In the genomic region with DNA sequence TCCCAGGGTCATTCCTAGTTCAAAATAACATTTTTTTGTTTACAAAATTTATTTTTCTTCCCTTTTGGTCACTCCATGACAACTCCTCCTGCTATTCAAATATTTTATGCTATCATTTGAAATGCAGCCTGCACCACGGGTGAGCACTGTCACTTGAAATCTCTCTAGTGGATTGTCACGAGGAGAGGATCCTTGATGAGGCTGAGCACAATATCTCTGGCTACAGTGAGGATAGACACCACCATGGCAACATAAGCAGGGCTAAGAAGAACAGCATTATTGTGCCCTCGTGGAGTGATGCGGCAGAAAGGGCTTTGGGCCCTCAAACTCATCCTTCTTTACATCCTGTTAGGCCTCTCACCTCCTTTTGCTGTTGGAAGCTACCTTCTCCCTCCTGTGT, we compare ENCODE assay signal across 30 cellular contexts.
"Had no signal": no experiment of that assay in that cellular context is flagged by ENCODE, and none has a peak within 500 bp of the region (broad histone marks: within the 10 kb centered on the region; RNA-seq: fewer than 3 reads in every experiment).

No MANE protein-coding gene starts in this region.

- H3K9me3 ChIP-seq: neutrophil, ovary, right lobe of liver, suprapubic skin, testis, transverse colon, upper lobe of right lung, uterus had no signal

- H3K9ac ChIP-seq: neural progenitor cell, parathyroid adenoma had no signal

- H3K27ac ChIP-seq: neural progenitor cell, neutrophil, ovary, parathyroid adenoma, psoas muscle, right lobe of liver, skin epidermis, spleen, suprapubic skin, testis, tibial artery, transverse colon, upper lobe of right lung, uterus had no signal

- H2AFZ ChIP-seq: neural progenitor cell, parathyroid adenoma had no signal

- H3K27me3 ChIP-seq: neural progenitor cell, neutrophil, ovary, right lobe of liver, spleen, suprapubic skin, testis, tibial artery, transverse colon, upper lobe of right lung, uterus had no signal

- H3K4me1 ChIP-seq: neural progenitor cell, parathyroid adenoma, right lobe of liver, suprapubic skin, testis, transverse colon, uterus had no signal

- H3K4me3 ChIP-seq: neural progenitor cell, ovary, psoas muscle, right lobe of liver, skin epidermis, smooth muscle cell, spleen, suprapubic skin, testis, tibial artery, transverse colon, upper lobe of right lung, uterus had no signal

- H3K4me2 ChIP-seq: neural progenitor cell, smooth muscle cell had no signal

- H3K36me3 ChIP-seq: neural progenitor cell, neutrophil, ovary, right lobe of liver, spleen, suprapubic skin, tibial artery, transverse colon, upper lobe of right lung, uterus had no signal

- ATAC-seq: naive thymus-derived CD4-positive, alpha-beta T cell; natural killer cell; psoas muscle; right cardiac atrium; right lobe of liver; stimulated activated memory B cell treated with anti-CD40 and anti-IgM and Interleukin-4, amounts not matched to agents 10 μg/mL and 1 μg/mL and 100 μg/mL, for 72 hours; stimulated activated naive CD8-positive, alpha-beta T cell treated with anti-CD3 and anti-CD28 coated beads, Interleukin-15, amount 100 ng/mL, for 72 hours; stimulated activated naive CD8-positive, alpha-beta T cell treated with anti-CD3 and anti-CD28 coated beads, Interleukin-15, Interleukin-2, amounts not matched to agents 100 U/mL and 50 U/mL, for 24 hours; upper lobe of right lung had no signal

- H3K79me2 ChIP-seq: parathyroid adenoma had no signal

- DNase-seq: naive thymus-derived CD4-positive, alpha-beta T cell; natural killer cell; nucleus accumbens; ovary; posterior cingulate gyrus; psoas muscle; right cardiac atrium; right lobe of liver; spleen; stimulated activated CD4-positive, alpha-beta T cell treated with anti-CD3 and anti-CD28 coated beads, Interleukin-12 subunit alpha, Interleukin-12 subunit beta, amount 100 ng/mL, for 4 hours; stimulated activated CD4-positive, alpha-beta T cell treated with anti-CD3 and anti-CD28 coated beads, Interleukin-1b, Interleukin-23, amount 100 ng/mL, for 48 hours; stimulated activated CD4-positive, alpha-beta T cell treated with anti-CD3 and anti-CD28 coated beads, Interleukin-4, amount 100 ng/mL, for 1 hour; stimulated activated CD4-positive, alpha-beta T cell treated with anti-CD3 and anti-CD28 coated beads, Interleukin-4, amount 100 ng/mL, for 4 hours; stimulated activated CD8-positive, alpha-beta memory T cell treated with anti-CD3 and anti-CD28 coated beads, Interleukin-4, amount 100 ng/mL, for 48 hours; stimulated activated naive CD4-positive, alpha-beta T cell; stimulated activated naive CD8-positive, alpha-beta T cell treated with anti-CD3 and anti-CD28 coated beads, Interleukin-15, amount 100 ng/mL, for 72 hours; stimulated activated naive CD8-positive, alpha-beta T cell treated with anti-CD3 and anti-CD28 coated beads, Interleukin-15, Interleukin-2, amounts not matched to agents 100 U/mL and 50 U/mL, for 24 hours; substantia nigra; testis; tibial artery; transverse colon; upper lobe of right lung; uterus had no signal
